8 cellular contexts compared by ENCODE assay signal in the genomic region with DNA sequence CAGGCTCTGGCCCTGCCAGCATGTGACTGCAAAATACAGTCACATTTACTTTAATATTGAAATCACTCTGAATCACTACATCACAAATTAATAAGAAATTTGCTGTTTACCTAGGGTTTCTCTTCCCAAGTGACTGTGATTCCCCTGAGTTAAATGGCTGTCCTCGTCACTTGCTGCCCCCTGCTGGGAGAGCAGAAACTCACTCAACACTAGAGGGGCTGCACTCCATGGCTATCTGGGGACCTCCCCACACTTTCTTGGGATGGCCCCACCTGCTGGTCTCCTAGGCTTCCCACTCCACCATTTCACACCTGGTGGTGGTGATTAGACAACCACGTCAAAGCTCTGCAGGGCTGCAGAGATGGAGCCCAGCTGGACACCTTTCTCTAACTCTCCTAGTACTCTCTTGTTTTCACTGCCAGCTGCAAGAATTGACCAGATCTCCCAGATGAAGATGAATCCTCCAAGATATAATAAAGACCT.
DNase-seq lines count a peak whose midpoint lies in the region; ATAC-seq and TF ChIP-seq lines count a peak whose summit lies in the region.

No MANE protein-coding gene starts in this region.

- CTCF ChIA-PET in Calu3 (lab: Charles Lee): interaction anchor here (0.6 to 0.9 kb wide), 4 partner anchors 80 to 619 kb away, joined by 4 to 9 read pairs (median 6); a partner anchor contains a TSS

- H3K4me3 ChIP-seq in RWPE2 (ENCODE audit: severe bottlenecking): no peak overlapping the region
- no peak overlapping the region for H3K4me3 ChIP-seq in hepatocyte

- H3K36me3 Mint-ChIP-seq in Calu3 (ENCODE audit: insufficient read depth, unreplicated experiment): no peaks in the 10 kb centered on the region

- H4K20me1 ChIP-seq in hepatocyte (ENCODE audit: insufficient read depth, poor library complexity, severe bottlenecking): no peaks in the 10 kb centered on the region

- H3K27me3 Mint-ChIP-seq in Calu3 (ENCODE audit: unreplicated experiment): no peaks in the 10 kb centered on the region

- TF ChIP-seq CTCF in Calu3 (IDR thresholded peaks at IDR 0.05; ENCODE audit: unreplicated experiment) (peak; percentile 83), RWPE2 (IDR thresholded peaks at IDR 0.05; ENCODE audit: poor library complexity, severe bottlenecking) (peak; percentile 80), hepatocyte (IDR thresholded peaks at IDR 0.05; ENCODE audit: poor library complexity) (peak; percentile 56)

- H2AFZ ChIP-seq in hepatocyte: no peak overlapping the region

- intact Hi-C loops in Calu3 (cut with micrococcal nuclease; ENCODE audit: unreplicated experiment): loop anchor here (1.0 to 10.0 kb wide), 4 partner anchors 53 to 240 kb away; no protein-coding TSS in a partner anchor

- no peaks in the 10 kb centered on the region for H3K36me3 ChIP-seq in RWPE2 (ENCODE audit: low read depth)
- no peaks in the 10 kb centered on the region for H3K36me3 ChIP-seq in hepatocyte (replicated peaks; ENCODE audit: insufficient read depth, low read depth)

- no peaks in the 10 kb centered on the region for H3K4me1 Mint-ChIP-seq in Calu3 (ENCODE audit: low read depth, unreplicated experiment)

- WGBS in hepatocyte (ENCODE audit: low lambda C conversion rate, missing lambda C conversion rate): 45% methylated on average over 2 of the region's 2 CpGs

- H3K4me2 ChIP-seq in hepatocyte: no peak overlapping the region

- H3K4me3 Mint-ChIP-seq in Calu3 (ENCODE audit: low read depth, unreplicated experiment): no peak overlapping the region

- H3K27ac Mint-ChIP-seq in Calu3 (ENCODE audit: unreplicated experiment): no peak overlapping the region

- no peaks in the 10 kb centered on the region for H3K4me1 ChIP-seq in RWPE2 (ENCODE audit: insufficient read depth, poor library complexity, severe bottlenecking)
- H3K4me1 ChIP-seq in hepatocyte (ENCODE audit: insufficient read depth): no peaks in the 10 kb centered on the region

- H3K9me2 ChIP-seq in hepatocyte (replicated peaks; ENCODE audit: insufficient read depth): no peaks in the 10 kb centered on the region

- peak; percentile 79 for DNase-seq in Calu3
- DNase-seq in RWPE2 (ENCODE audit: low spot score): no peak
- peak; percentile 71 for DNase-seq in activated T-helper 9 cell treated with anti-CD3 and anti-CD28 coated beads, Interleukin-2, amount 50 U/mL, for 16 hours (ENCODE audit: low read depth)
- DNase-seq in hepatocyte (ENCODE audit: low spot score): peak; percentile 69
- DNase-seq in stimulated activated CD4-positive, alpha-beta T cell treated with anti-CD3 and anti-CD28 coated beads, TNF-alpha, amount 100 ng/mL, for 48 hours (ENCODE audit: low read depth in 3 of 3): peak; percentile 60 to 77 (median 68)
- DNase-seq in DMS79 treated with DMSO at 0.1 percent for 48 hours (lab: John Stamatoyannopoulos, UW): no peak
- no peak for DNase-seq in NCI-H1930 (lab: John Stamatoyannopoulos, UW)

- H3K9me3 Mint-ChIP-seq in Calu3 (ENCODE audit: low read depth, unreplicated experiment): peaks cover 4% of the 10 kb centered on the region

- BruUV-seq in Calu3 (replicated peaks; lab: Mats Ljungman, UMichigan): no TSS peak

- H3K9me3 ChIP-seq in RWPE2 (ENCODE audit: severe bottlenecking) (peaks cover 2% of the 10 kb centered on the region), hepatocyte (ENCODE audit: low read depth) (no peaks in the 10 kb centered on the region)

- H3K27me3 ChIP-seq in RWPE2 (ENCODE audit: insufficient read depth, poor library complexity, severe bottlenecking) (no peaks in the 10 kb centered on the region), hepatocyte (no peaks in the 10 kb centered on the region)

- ATAC-seq in HG02642 (IDR thresholded peaks at IDR 0.05; ENCODE audit: poor library complexity, unreplicated experiment) (peak; percentile 71), RWPE2 (ENCODE audit: low read depth) (peak; percentile 84)

- H3K27ac ChIP-seq in RWPE2 (ENCODE audit: poor library complexity, severe bottlenecking) (no peak overlapping the region), hepatocyte (no peak overlapping the region)

- H3K79me2 ChIP-seq in hepatocyte: no peaks in the 10 kb centered on the region

Comparison
In these comparisons a context has a peak if more than half of its experiments do, and no peak if none do; other contexts are left out.
1. DNase-seq: peak in Calu3 (single experiment), activated T-helper 9 cell treated with anti-CD3 and anti-CD28 coated beads, Interleukin-2, amount 50 U/mL, for 16 hours (single experiment), hepatocyte (single experiment) and stimulated activated CD4-positive, alpha-beta T cell treated with anti-CD3 and anti-CD28 coated beads, TNF-alpha, amount 100 ng/mL, for 48 hours (3 of 3); none in RWPE2 (single experiment), DMS79 treated with DMSO at 0.1 percent for 48 hours (single experiment) and NCI-H1930 (0 of 2).
2. Peak in every context shown above with its lines, with median percentiles within 50 percentile points of each other: CTCF ChIP-seq.